ENCODE assay signal across 22 cellular contexts in the genomic region with DNA sequence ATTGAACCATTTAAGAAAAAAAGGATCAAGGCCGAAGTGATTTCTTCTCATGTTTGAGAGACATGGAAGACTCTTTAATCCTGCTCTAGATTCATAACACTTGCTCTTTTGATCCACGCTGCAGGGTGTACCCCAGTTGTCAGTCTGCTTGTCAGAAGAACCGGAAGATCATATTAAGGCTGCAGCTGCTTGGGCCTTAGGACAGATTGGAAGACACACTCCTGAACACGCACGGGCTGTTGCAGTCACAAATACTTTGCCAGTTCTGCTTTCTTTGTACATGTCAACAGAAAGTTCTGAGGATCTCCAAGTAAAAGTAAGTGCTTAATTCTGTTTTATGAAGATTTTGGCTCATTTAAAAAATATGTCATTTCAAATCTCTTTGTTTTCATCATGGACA. TPM values are rescaled to one million over a fixed set of nuclear protein-coding genes. Genes with fewer than 3 reads are reported as not detected.
"Had no signal": no experiment of that assay in that cellular context is flagged by ENCODE, and none has a peak within 500 bp of the region (broad histone marks: within the 10 kb centered on the region; RNA-seq: fewer than 3 reads in every experiment).

No MANE protein-coding gene starts in this region.

- ATAC-seq: activated T-cell treated with anti-CD3 and anti-CD28 coated beads, Interleukin-2, amount 50 U/mL, for 72 hours; lower lobe of right lung had no signal

- H3K4me1 ChIP-seq: ascending aorta, colonic mucosa, lower lobe of right lung, right atrium auricular region, suprapubic skin had no signal

- H3K4me3 ChIP-seq: ascending aorta, colonic mucosa, lower lobe of right lung, right atrium auricular region, suprapubic skin had no signal

- H3K36me3 ChIP-seq: ascending aorta, colonic mucosa, lower lobe of right lung, right atrium auricular region, suprapubic skin, WERI-Rb-1 had no signal

- FAIRE-seq: keratinocyte had no signal

- H3K9me3 ChIP-seq: ascending aorta, colonic mucosa, lower lobe of right lung, right atrium auricular region, suprapubic skin had no signal

- H3K27me3 ChIP-seq: ascending aorta, colonic mucosa, right atrium auricular region had no signal

- DNase-seq: activated CD4-positive, alpha-beta T cell treated with anti-CD3 and anti-CD28 coated beads for 1 hour; activated CD4-positive, alpha-beta T cell treated with anti-CD3 and anti-CD28 coated beads, Interleukin-2, amount 50 U/mL, for 4 hours; activated gamma-delta T cell; activated T-cell treated with anti-CD3 and anti-CD28 coated beads, Interleukin-2, amount 50 U/mL, for 72 hours; colonic mucosa; foreskin melanocyte; glutamatergic neuron; hypothalamus; lower lobe of right lung; nephron progenitor cell; occipital lobe; stimulated activated CD4-positive, alpha-beta T cell treated with anti-CD3 and anti-CD28 coated beads, Interleukin-2, amount 100 ng/mL, for 24 hours; T1000; trophoblast cell; WERI-Rb-1 had no signal

- H3K27ac ChIP-seq: ascending aorta, colonic mucosa, lower lobe of right lung, right atrium auricular region, suprapubic skin, WERI-Rb-1 had no signal

RNA-seq across cellular contexts. Expression of a gene that starts 46.3 kb away (rescaled TPM):
- total RNA-seq: activated CD8-positive, alpha-beta memory T cell treated with anti-CD3 and anti-CD28 coated beads for 36 hours; ascending aorta; colonic mucosa; epithelial cell of proximal tubule; posterior vena cava; right atrium auricular region had no signal
- polyA plus RNA-seq: keratinocyte had no signal
